ENCODE assay signal across 8 cellular contexts in the genomic region with DNA sequence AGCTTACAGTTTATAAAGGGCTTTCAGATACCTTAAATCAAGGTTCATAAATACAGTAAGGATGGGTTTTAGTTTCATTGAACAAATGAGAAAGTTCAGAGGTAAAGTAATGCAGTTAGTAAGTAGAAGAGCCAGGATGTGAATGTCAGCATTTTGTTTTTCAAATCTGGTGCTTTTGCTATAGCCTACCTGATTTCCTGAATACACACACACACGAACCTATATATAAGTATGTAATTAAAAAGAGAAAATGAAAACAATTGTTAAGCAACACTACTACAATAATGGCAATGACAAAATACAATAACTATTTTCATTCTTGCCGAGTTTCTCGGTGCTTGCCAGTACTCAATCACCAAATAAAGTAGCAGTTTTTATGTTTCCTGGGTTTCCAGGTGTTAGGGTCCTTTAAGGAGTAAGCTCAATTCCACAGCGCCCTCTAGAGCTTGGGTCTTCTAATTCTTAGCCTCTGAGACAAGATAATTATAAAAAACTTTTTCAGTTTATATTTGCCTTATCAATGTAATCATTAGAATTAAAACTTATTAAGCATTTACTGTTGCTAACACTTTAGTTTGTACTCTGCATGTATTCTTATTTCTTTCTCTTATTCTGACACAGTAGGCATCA.
A peak's percentile ranks its signal among the peaks of the same experiment; 100 is the strongest.
DNase-seq lines count a peak whose midpoint lies in the region; ATAC-seq lines count a peak whose summit lies in the region.

No MANE protein-coding gene starts in this region.

- DNase-seq in activated CD8-positive, alpha-beta memory T cell treated with anti-CD3 and anti-CD28 coated beads, Interleukin-2, amount 50 U/mL, for 4 hours: peak; percentile 19
- no peak for DNase-seq in activated CD8-positive, alpha-beta memory T cell treated with anti-CD3 and anti-CD28 coated beads, Interleukin-2, amount 50 U/mL, for 48 hours
- DNase-seq in NCI-H748 (lab: John Stamatoyannopoulos, UW; ENCODE audit: unreplicated experiment): peak; percentile 74
- DNase-seq in T47D (ENCODE audit: low read depth in 1 of 2, low spot score in 1 of 2): peak; percentile 1 to 49
- DNase-seq in myocyte (ENCODE audit: low read depth): peak; percentile 62
- DNase-seq in DMS153 treated with DMSO at 0.1 percent for 48 hours (lab: John Stamatoyannopoulos, UW; ENCODE audit: unreplicated experiment): no peak

- in situ Hi-C loops in T47D (cut with HindIII; ENCODE audit: low pct_unique_long_range_greater_than_20kb, low sequenced_read_pairs): no loop called here

- ATAC-seq in HG02678 (IDR thresholded peaks at IDR 0.05; ENCODE audit: unreplicated experiment) (peak; percentile 55), GM21825 (IDR thresholded peaks at IDR 0.05; ENCODE audit: unreplicated experiment) (no peak)

Comparison
In these comparisons a context has a peak if more than half of its experiments do, and no peak if none do; other contexts are left out.
1. DNase-seq: peak in activated CD8-positive, alpha-beta memory T cell treated with anti-CD3 and anti-CD28 coated beads, Interleukin-2, amount 50 U/mL, for 4 hours (single experiment), NCI-H748 (single experiment), T47D (2 of 2) and myocyte (single experiment); none in activated CD8-positive, alpha-beta memory T cell treated with anti-CD3 and anti-CD28 coated beads, Interleukin-2, amount 50 U/mL, for 48 hours (single experiment) and DMS153 treated with DMSO at 0.1 percent for 48 hours (single experiment).